12 cellular contexts compared by ENCODE assay signal in genomic region chr7:19677201-19677600, GRCh38. TPM values are rescaled to one million over a fixed set of nuclear protein-coding genes. Genes with fewer than 3 reads are reported as not detected.
DNase-seq lines count a peak whose midpoint lies in the region; ATAC-seq and TF ChIP-seq lines count a peak whose summit lies in the region.
"Had no signal": no experiment of that assay in that cellular context is flagged by ENCODE, and none has a peak within 500 bp of the region (broad histone marks: within the 10 kb centered on the region; RNA-seq: fewer than 3 reads in every experiment).

No MANE protein-coding gene starts in this region.

- no peak overlapping the region for H3K27ac Mint-ChIP-seq in activated B cell treated with CpG ODN at 0.5 μM for 24 hours
- H3K27ac Mint-ChIP-seq: CD4-positive, alpha-beta memory T cell; type B pancreatic cell had no signal

- H3K4me3 Mint-ChIP-seq in activated B cell treated with CpG ODN at 0.5 μM for 24 hours: no peak overlapping the region
- H3K4me3 Mint-ChIP-seq: CD4-positive, alpha-beta memory T cell; type B pancreatic cell had no signal

- POLR2A ChIA-PET in activated B cell treated with CpG ODN at 0.5 μM for 24 hours (lab: Charles Lee): interaction anchor here (1.0 kb wide), 1 partner anchor 12 kb away, joined by 4 read pairs; no protein-coding TSS in a partner anchor

- no peaks in the 10 kb centered on the region for H3K27me3 Mint-ChIP-seq in activated B cell treated with CpG ODN at 0.5 μM for 24 hours
- H3K27me3 Mint-ChIP-seq: CD4-positive, alpha-beta memory T cell; type B pancreatic cell had no signal

- TF ChIP-seq CTCF in GM06990 (IDR thresholded peaks at IDR 0.05; ENCODE audit: insufficient read depth, low read length, poor library complexity, severe bottlenecking): no peak
- TF ChIP-seq CTCF in activated B cell treated with CpG ODN at 0.5 μM for 24 hours (IDR thresholded peaks at IDR 0.05): no peak

- H3K4me1 Mint-ChIP-seq in activated B cell treated with CpG ODN at 0.5 μM for 24 hours: peaks cover 15% of the 10 kb centered on the region

- CTCF ChIA-PET in activated B cell treated with CpG ODN at 0.5 μM for 24 hours (lab: Charles Lee): no interaction called here

- no peaks in the 10 kb centered on the region for H3K36me3 Mint-ChIP-seq in activated B cell treated with CpG ODN at 0.5 μM for 24 hours (ENCODE audit: low read depth)
- H3K36me3 Mint-ChIP-seq: CD4-positive, alpha-beta memory T cell; type B pancreatic cell had no signal

- peak; percentile 19 for DNase-seq in GM06990 (ENCODE audit: extremely low read depth, insufficient read length)
- no peak for DNase-seq in activated B cell treated with CpG ODN at 0.5 μM for 24 hours
- DNase-seq in nucleus accumbens (lab: John Stamatoyannopoulos, UW): no peak
- no peak for DNase-seq in NCI-H2171 (lab: John Stamatoyannopoulos, UW)
- no peak for DNase-seq in effector CD8-positive, alpha-beta T cell (lab: John Stamatoyannopoulos, UW)
- no peak for DNase-seq in NCI-H345 treated with DMSO at 0.1 percent for 48 hours (lab: John Stamatoyannopoulos, UW; ENCODE audit: unreplicated experiment)
- DNase-seq: CD4-positive, alpha-beta memory T cell; foreskin fibroblast; NCI-H1694 had no signal

- no peak overlapping the region for H3K4me3 ChIP-seq in GM06990 (replicated peaks; ENCODE audit: low read depth, low read length)

- H3K27me3 ChIP-seq in GM06990 (replicated peaks; ENCODE audit: control insufficient read depth, insufficient read depth, low read length): no peaks in the 10 kb centered on the region

- intact Hi-C loops in activated B cell treated with CpG ODN at 0.5 μM for 24 hours (cut with micrococcal nuclease): no loop called here

- H3K36me3 ChIP-seq in GM06990 (ENCODE audit: control insufficient read depth, insufficient read depth, low read length): no peaks in the 10 kb centered on the region

- ATAC-seq in GM21723 (IDR thresholded peaks at IDR 0.05; ENCODE audit: unreplicated experiment): peak; percentile 87
- peak; percentile 89 for ATAC-seq in HG03565 (IDR thresholded peaks at IDR 0.05; ENCODE audit: unreplicated experiment)
- ATAC-seq in activated B cell treated with CpG ODN at 0.5 μM for 24 hours (ENCODE audit: low read depth): peak; percentile 14

- no peaks in the 10 kb centered on the region for H3K9me3 Mint-ChIP-seq in activated B cell treated with CpG ODN at 0.5 μM for 24 hours
- H3K9me3 Mint-ChIP-seq: type B pancreatic cell had no signal

RNA-seq across cellular contexts. Expression of gene POLR1F, which starts 31.6 kb away (rescaled TPM):
- total RNA-seq in activated B cell treated with CpG ODN at 0.5 μM for 24 hours: 19.9 and 20.0 TPM in 2 replicates

Comparison
In these comparisons a context has a peak if more than half of its experiments do, and no peak if none do; other contexts are left out.
1. ATAC-seq: peak in every context shown above with its lines; median percentile 89 in HG03565; 87 in GM21723; 14 in activated B cell treated with CpG ODN at 0.5 μM for 24 hours.